Comparison of ENCODE assay signal across 12 cellular contexts in genomic region chr17:21719511-21720226, GRCh38. TPM values are rescaled to one million over a fixed set of nuclear protein-coding genes. Genes with fewer than 3 reads are reported as not detected.
"Had no signal": no experiment of that assay in that cellular context is flagged by ENCODE, and none has a peak within 500 bp of the region (broad histone marks: within the 10 kb centered on the region; RNA-seq: fewer than 3 reads in every experiment).

No MANE protein-coding gene starts in this region.

RNA-seq across cellular contexts. Expression of gene KCNJ18, which starts 27.3 kb away (rescaled TPM):
- total RNA-seq: stomach, subcutaneous adipose tissue, temporal lobe, thoracic aorta, thyroid gland, tibial nerve, transverse colon, upper lobe of left lung, ureter, urinary bladder, uterus, vagina had no signal
- polyA plus RNA-seq: stomach, urinary bladder had no signal
